Comparison of ENCODE assay signal across 1 cellular context in genomic region chr16:23301251-23302044, GRCh38.
TF ChIP-seq lines count a peak whose summit lies in the region.

No MANE protein-coding gene starts in this region.

TF ChIP-seq in H1, 55 proteins besides CTCF, POLR2A, EP300 and RAD21 (continued from another document):
- TF ChIP-seq, protein P1, sequence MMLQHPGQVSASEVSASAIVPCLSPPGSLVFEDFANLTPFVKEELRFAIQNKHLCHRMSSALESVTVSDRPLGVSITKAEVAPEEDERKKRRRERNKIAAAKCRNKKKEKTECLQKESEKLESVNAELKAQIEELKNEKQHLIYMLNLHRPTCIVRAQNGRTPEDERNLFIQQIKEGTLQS (IDR thresholded peaks at IDR 0.05; ENCODE audit: insufficient read depth, low read depth, low read length) = no peak
- TF ChIP-seq HDAC2 (IDR thresholded peaks at IDR 0.05; ENCODE audit: borderline replicate concordance in 1 of 2, low read depth in 2 of 2, low read length in 2 of 2) = no peak
- TF ChIP-seq BACH1 (IDR thresholded peaks at IDR 0.05; ENCODE audit: low read length) = no peak
- no peak for TF ChIP-seq TBP (IDR thresholded peaks at IDR 0.05; ENCODE audit: low read depth, low read length)
